In the genomic region with DNA sequence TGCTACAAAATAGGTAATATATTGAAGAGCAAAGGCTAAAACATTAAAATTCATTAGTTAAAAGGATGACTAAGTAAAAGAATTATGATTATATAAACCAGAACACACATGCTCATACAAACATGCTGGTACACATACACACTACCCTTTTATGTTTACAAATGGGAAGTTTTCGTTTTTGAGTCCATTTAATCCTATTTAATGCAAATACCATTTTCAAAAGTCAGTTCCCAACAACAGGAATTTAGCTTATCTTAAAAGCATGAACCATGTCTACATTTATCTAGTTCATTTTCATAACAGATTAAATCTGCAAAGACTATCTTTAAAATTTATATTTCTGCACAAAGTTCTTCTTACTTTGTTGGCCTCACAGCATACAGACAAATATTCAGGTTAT, we compare ENCODE assay signal across 1 cellular context.
TF ChIP-seq lines count a peak whose summit lies in the region.

No MANE protein-coding gene starts in this region.

TF ChIP-seq in K562, 482 proteins besides CTCF, POLR2A, EP300 and RAD21:
- TF ChIP-seq TARDBP (IDR thresholded peaks at IDR 0.05) (no peak), POLR2H (tag; IDR thresholded peaks at IDR 0.05; ENCODE audit: low read depth) (0 out of 2 replicates have a peak, but pooled peaks have one; percentile 6), NR2F6 (CRISPR knock-in tag; IDR thresholded peaks at IDR 0.05) (no peak), ZSCAN29 (IDR thresholded peaks at IDR 0.05) (no peak), SAP30 (IDR thresholded peaks at IDR 0.05; ENCODE audit: borderline replicate concordance, insufficient read depth, low read depth, low read length, poor library complexity, severe bottlenecking) (no peak)
TF ChIP-seq in K562: peak in this region for 1.
